8 cellular contexts compared by ENCODE assay signal in genomic region chrX:63560601-63561218, GRCh38.
A peak's percentile ranks its signal among the peaks of the same experiment; 100 is the strongest.
DNase-seq lines count a peak whose midpoint lies in the region; ATAC-seq and TF ChIP-seq lines count a peak whose summit lies in the region.

No MANE protein-coding gene starts in this region.

- H3K27ac ChIP-seq in colonic mucosa, result peak overlapping the region; percentile 13

- H3K9me3 ChIP-seq in colonic mucosa, result no peaks in the 10 kb centered on the region

- intact Hi-C loops in colonic mucosa (cut with DNase I), result no loop called here
- intact Hi-C loops in left colon (cut with DNase I, micrococcal nuclease), result no loop called here

- peak; percentile 98 for ATAC-seq in HG03196 (IDR thresholded peaks at IDR 0.05; ENCODE audit: unreplicated experiment)
- peak; percentile 99 for ATAC-seq in left colon

- peak; percentile 46 for TF ChIP-seq POLR2A in GM18951 (IDR thresholded peaks at IDR 0.05; ENCODE audit: extremely low read depth, insufficient read depth, insufficient read length)

- TF ChIP-seq CTCF in AG10803 (conservative IDR thresholded peaks at IDR 0.05; ENCODE audit: low read length) (no peak), colonic mucosa (IDR thresholded peaks at IDR 0.05) (no peak)

- H3K27me3 ChIP-seq in colonic mucosa, result no peaks in the 10 kb centered on the region

- H3K4me3 ChIP-seq in AG10803 (ENCODE audit: low read length) (peak overlapping the region; percentile 81), colonic mucosa (peak overlapping the region; percentile 43)

- peak overlapping the region in 1 of 2 donors; percentile 27 for H3K9ac ChIP-seq in colonic mucosa (ENCODE audit: low read depth in 2 of 2, low read length in 2 of 2)

- DNase-seq in AG10803 (ENCODE audit: low read depth) (peak; percentile 69), NCI-H345 (lab: John Stamatoyannopoulos, UW) (peak; percentile 87), colonic mucosa (peak; percentile 73), left colon (peak; percentile 42 to 58)
- DNase-seq in activated CD4-positive, alpha-beta T cell treated with anti-CD3 and anti-CD28 coated beads for 1 hour, result peak; percentile 10
- peak; percentile 18 to 20 for DNase-seq in stimulated activated CD4-positive, alpha-beta T cell treated with anti-CD3 and anti-CD28 coated beads, Interleukin-1b, Interleukin-23, amount 100 ng/mL, for 4 hours (ENCODE audit: low read depth in 2 of 2)

- no peaks in the 10 kb centered on the region for H3K36me3 ChIP-seq in colonic mucosa

- H3K4me1 ChIP-seq in colonic mucosa, result no peaks in the 10 kb centered on the region

- in situ Hi-C loops in GM18951 (cut with MboI; ENCODE audit: low sequenced_read_pairs, unreplicated experiment), result no loop called here

Comparison
In these comparisons a context has a peak if more than half of its experiments do, and no peak if none do; other contexts are left out.
1. Peak in every context shown above with its lines: DNase-seq, ATAC-seq, H3K4me3 ChIP-seq and H3K27ac ChIP-seq.
2. DNase-seq: peak in every context shown above with its lines; median percentile 87 in NCI-H345; 73 in colonic mucosa; 69 in AG10803; 50 in left colon; 19 in stimulated activated CD4-positive, alpha-beta T cell treated with anti-CD3 and anti-CD28 coated beads, Interleukin-1b, Interleukin-23, amount 100 ng/mL, for 4 hours; 10 in activated CD4-positive, alpha-beta T cell treated with anti-CD3 and anti-CD28 coated beads for 1 hour.